9 cellular contexts compared by ENCODE assay signal in genomic region chr17:17749921-17750320, GRCh38.
DNase-seq lines count a peak whose midpoint lies in the region; ATAC-seq, FAIRE-seq and TF ChIP-seq lines count a peak whose summit lies in the region.
"Had no signal": no experiment of that assay in that cellular context is flagged by ENCODE, and none has a peak within 500 bp of the region (broad histone marks: within the 10 kb centered on the region; RNA-seq: fewer than 3 reads in every experiment).

No MANE protein-coding gene starts in this region.

- DNase-seq in NCI-H510A treated with DMSO at 0.1 percent for 48 hours (lab: John Stamatoyannopoulos, UW) (peak; percentile 62), NCI-H510A (lab: John Stamatoyannopoulos, UW) (no peak), NCI-H524 treated with DMSO at 0.1 percent for 48 hours (lab: John Stamatoyannopoulos, UW) (peak; percentile 33), fibroblast of mammary gland (ENCODE audit: low read depth) (peak; percentile 49), small intestine (peak; percentile 38), HuH-7.5 (ENCODE audit: low spot score) (no peak), upper lobe of right lung (no peak)
- peak; percentile 68 for DNase-seq in activated CD8-positive, alpha-beta memory T cell treated with anti-CD3 and anti-CD28 coated beads, Interleukin-2, amount 50 U/mL, for 48 hours

- no peak for FAIRE-seq in small intestine (lab: Jason Lieb, UNC)
- FAIRE-seq: astrocyte had no signal

- no peaks in the 10 kb centered on the region for H3K36me3 ChIP-seq in small intestine (ENCODE audit: control insufficient read depth in 2 of 2, insufficient read depth in 2 of 2, low read length in 2 of 2)
- H3K36me3 ChIP-seq in upper lobe of right lung, result no peaks in the 10 kb centered on the region

- H3K27ac ChIP-seq in small intestine (ENCODE audit: low read depth in 1 of 2, low read length in 1 of 2) (no peak overlapping the region), upper lobe of right lung (no peak overlapping the region)

- intact Hi-C loops in upper lobe of right lung (cut with DNase I), result no loop called here

- WGBS in small intestine, 3 donors, result 57 to 78% (median 68%) methylated on average over 6 of the region's 6 CpGs

- no peaks in the 10 kb centered on the region for H3K9me3 ChIP-seq in small intestine (ENCODE audit: control insufficient read depth, low read depth)
- no peaks in the 10 kb centered on the region for H3K9me3 ChIP-seq in upper lobe of right lung

- no peak for ATAC-seq in upper lobe of right lung

- TF ChIP-seq CTCF in fibroblast of mammary gland (conservative IDR thresholded peaks at IDR 0.05; ENCODE audit: control insufficient read depth, insufficient read depth, low read depth, low read length) (no peak), upper lobe of right lung (IDR thresholded peaks at IDR 0.05) (no peak)

- H3K27me3 ChIP-seq in small intestine (ENCODE audit: control insufficient read depth in 2 of 2, insufficient read depth in 2 of 2, low read length in 2 of 2) (no peaks in the 10 kb centered on the region), upper lobe of right lung (no peaks in the 10 kb centered on the region)

- H3K4me3 ChIP-seq in fibroblast of mammary gland (ENCODE audit: control insufficient read depth, low read depth, low read length) (no peak overlapping the region), small intestine (ENCODE audit: low read depth in 1 of 2, low read length in 2 of 2) (no peak overlapping the region), upper lobe of right lung (no peak overlapping the region)

- peaks cover 2 to 3% of the 10 kb centered on the region in 2 donors for H3K4me1 ChIP-seq in small intestine (ENCODE audit: control insufficient read depth in 2 of 2, insufficient read depth in 1 of 2, low read depth in 1 of 2, low read length in 1 of 2)
- H3K4me1 ChIP-seq in upper lobe of right lung, result peaks cover 49% of the 10 kb centered on the region

Comparison
In these comparisons a context has a peak if more than half of its experiments do, and no peak if none do; other contexts are left out.
1. DNase-seq: peak in NCI-H510A treated with DMSO at 0.1 percent for 48 hours (single experiment), NCI-H524 treated with DMSO at 0.1 percent for 48 hours (single experiment), activated CD8-positive, alpha-beta memory T cell treated with anti-CD3 and anti-CD28 coated beads, Interleukin-2, amount 50 U/mL, for 48 hours (single experiment), fibroblast of mammary gland (single experiment) and small intestine (single experiment); none in NCI-H510A (single experiment), HuH-7.5 (single experiment) and upper lobe of right lung (single experiment).